1 cellular context compared by ENCODE assay signal in genomic region chr12:70236990-70237389, GRCh38.
TF ChIP-seq lines count a peak whose summit lies in the region.

No MANE protein-coding gene starts in this region.

TF ChIP-seq in WTC11, 78 proteins besides CTCF, POLR2A, EP300 and RAD21 (continued from another document):
- TF ChIP-seq AR (CRISPR knock-in tag; IDR thresholded peaks at IDR 0.05) = no peak
